ENCODE assay signal across 15 cellular contexts in the genomic region with DNA sequence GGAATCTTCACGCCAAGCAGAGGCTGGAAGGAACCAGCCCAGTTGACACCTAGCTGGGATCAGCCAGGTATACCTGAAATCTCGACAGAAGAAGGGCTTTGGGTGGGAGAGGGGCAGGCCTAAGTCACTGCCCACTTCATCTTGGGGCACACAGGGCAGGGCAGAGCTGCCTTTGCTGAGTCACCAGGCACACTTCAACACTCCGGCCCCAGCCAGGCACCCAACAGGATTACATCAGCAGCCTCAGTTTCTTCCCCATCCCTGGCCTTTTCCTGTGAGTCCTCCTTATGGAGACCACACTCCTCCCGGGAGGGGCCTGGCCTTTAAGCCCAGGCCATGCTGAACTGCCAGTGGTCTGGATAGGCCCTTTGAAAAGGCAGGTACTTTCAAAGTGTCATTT.
DNase-seq lines count a peak whose midpoint lies in the region; ATAC-seq and TF ChIP-seq lines count a peak whose summit lies in the region.
"Had no signal": no experiment of that assay in that cellular context is flagged by ENCODE, and none has a peak within 500 bp of the region (broad histone marks: within the 10 kb centered on the region; RNA-seq: fewer than 3 reads in every experiment).

No MANE protein-coding gene starts in this region.

- ATAC-seq in GM19035 (IDR thresholded peaks at IDR 0.05; ENCODE audit: unreplicated experiment) (peak; percentile 12), HG03175 (IDR thresholded peaks at IDR 0.05; ENCODE audit: unreplicated experiment) (peak; percentile 8), HG03045 (IDR thresholded peaks at IDR 0.05; ENCODE audit: unreplicated experiment) (no peak)

- H3F3A ChIP-seq in MM.1S (ENCODE audit: insufficient read depth, low read length) = no peaks in the 10 kb centered on the region

- no peak overlapping the region for H2AK5ac ChIP-seq in mesenchymal stem cell (ENCODE audit: low read length, severe bottlenecking)

- H4K91ac ChIP-seq in mesenchymal stem cell (ENCODE audit: low read length) = no peak overlapping the region

- no peaks in the 10 kb centered on the region for H3K9me2 ChIP-seq in MM.1S (replicated peaks; ENCODE audit: insufficient read depth, low read length)

- H3K4me3 ChIP-seq in BLaER1 treated with 17β-estradiol and CSF1 and Interleukin-3, amounts not matched to agents 10 nM and 100 nM = no peak overlapping the region
- H3K4me3 ChIP-seq in mammary epithelial cell (replicated peaks in 1 of 3; ENCODE audit: insufficient read depth in 1 of 3, low read depth in 2 of 3, low read length in 3 of 3) = no peak overlapping the region
- no peak overlapping the region for H3K4me3 ChIP-seq in mesenchymal stem cell (ENCODE audit: insufficient read depth in 1 of 2, low read depth in 1 of 2, low read length in 2 of 2)
- H3K4me3 ChIP-seq in MM.1S (ENCODE audit: low read length) = no peak overlapping the region

- BruUV-seq in mammary epithelial cell (replicated peaks; lab: Mats Ljungman, UMichigan) = no TSS peak

- DNase-seq in mammary epithelial cell = peak; percentile 14
- no peak for DNase-seq in mesenchymal stem cell
- no peak for DNase-seq in MM.1S
- DNase-seq in NCI-H1092 (lab: John Stamatoyannopoulos, UW) = no peak
- DNase-seq: activated CD4-positive, alpha-beta T cell treated with anti-CD3 and anti-CD28 coated beads for 4 hours; activated T-cell treated with anti-CD3 and anti-CD28 coated beads, Interleukin-2, amount 50 U/mL, for 4 hours; foreskin keratinocyte; GOT3; NCI-H1048; stimulated activated CD4-positive, alpha-beta T cell treated with anti-CD3 and anti-CD28 coated beads, Interleukin-12 subunit alpha, Interleukin-12 subunit beta, amount 100 ng/mL, for 4 hours; stimulated activated naive CD4-positive, alpha-beta T cell treated with Interleukin-2 at 50 U/mL for 16 hours had no signal

- intact Hi-C loops in mammary epithelial cell (cut with micrococcal nuclease) = no loop called here

- H3K4me1 ChIP-seq in BLaER1 treated with 17β-estradiol and CSF1 and Interleukin-3, amounts not matched to agents 10 nM and 100 nM = peaks cover 23 to 48% (median 42%) of the 10 kb centered on the region in 10 experiments
- H3K4me1 ChIP-seq in mammary epithelial cell (ENCODE audit: insufficient read depth, low read length) = peaks cover 14% of the 10 kb centered on the region
- peaks cover under 1% of the 10 kb centered on the region for H3K4me1 ChIP-seq in mesenchymal stem cell (ENCODE audit: control insufficient read depth, insufficient read depth, low read depth, low read length)
- H3K4me1 ChIP-seq in MM.1S (ENCODE audit: low read length) = no peaks in the 10 kb centered on the region
- H3K4me1 ChIP-seq: foreskin keratinocyte had no signal

- H2BK12ac ChIP-seq in mesenchymal stem cell (ENCODE audit: low read length in 2 of 2) = no peak overlapping the region

- H2BK15ac ChIP-seq in mesenchymal stem cell (ENCODE audit: low read depth, poor library complexity, severe bottlenecking) = no peak overlapping the region

- no peaks in the 10 kb centered on the region for H3K79me1 ChIP-seq in mesenchymal stem cell (replicated peaks; ENCODE audit: low read length, poor library complexity, severe bottlenecking)

- in situ Hi-C loops in mammary epithelial cell (cut with MboI; ENCODE audit: low sequenced_read_pairs in 2 of 2) = no loop called here

- H2BK120ac ChIP-seq in mesenchymal stem cell (ENCODE audit: low read depth, low read length) = no peak overlapping the region

- no peak overlapping the region for H2BK5ac ChIP-seq in mesenchymal stem cell (ENCODE audit: low read depth, low read length, poor library complexity, severe bottlenecking)

- TF ChIP-seq CTCF in mammary epithelial cell (conservative IDR thresholded peaks at IDR 0.05 in 1 of 2, IDR thresholded peaks at IDR 0.05 in 1 of 2; ENCODE audit: extremely low read depth in 1 of 2, insufficient read depth in 1 of 2, low read depth in 1 of 2, low read length in 2 of 2) (no peak), MM.1S (IDR thresholded peaks at IDR 0.05; ENCODE audit: low read length) (no peak)

- H2AFZ ChIP-seq in mammary epithelial cell (ENCODE audit: low read depth, low read length) (peak overlapping the region; percentile 36), mesenchymal stem cell (ENCODE audit: low read depth, low read length) (no peak overlapping the region), MM.1S (ENCODE audit: low read length) (no peak overlapping the region)

- peaks cover 0 to 7% (median 0%) of the 10 kb centered on the region in 11 experiments; a peak in 4 of 22 replicates for H3K9me3 ChIP-seq in BLaER1 treated with 17β-estradiol and CSF1 and Interleukin-3, amounts not matched to agents 10 nM and 100 nM (replicated peaks in 1 of 11)
- H3K9me3 ChIP-seq in mammary epithelial cell (replicated peaks; ENCODE audit: insufficient read depth, low read length) = no peaks in the 10 kb centered on the region
- H3K9me3 ChIP-seq in mesenchymal stem cell (ENCODE audit: control insufficient read depth, low read length) = peaks cover 9% of the 10 kb centered on the region
- H3K9me3 ChIP-seq in MM.1S (replicated peaks; ENCODE audit: insufficient read depth, low read length) = no peaks in the 10 kb centered on the region

- H3K23ac ChIP-seq in mesenchymal stem cell (ENCODE audit: low read length in 2 of 2) = no peak overlapping the region

- no peaks in the 10 kb centered on the region for H4K20me1 ChIP-seq in BLaER1 treated with 17β-estradiol and CSF1 and Interleukin-3, amounts not matched to agents 10 nM and 100 nM
- H4K20me1 ChIP-seq in mammary epithelial cell (ENCODE audit: insufficient read depth, low read length) (no peaks in the 10 kb centered on the region), MM.1S (ENCODE audit: insufficient read depth, low read length) (no peaks in the 10 kb centered on the region)

- no peak overlapping the region for H3K4ac ChIP-seq in mesenchymal stem cell (ENCODE audit: low read depth in 1 of 2, low read length in 2 of 2)

- CTCF ChIA-PET in mammary epithelial cell (lab: Charles Lee; ENCODE audit: low non-redundant PET) = no interaction called here

- no peak overlapping the region for H3K18ac ChIP-seq in mesenchymal stem cell (ENCODE audit: low read depth in 1 of 2, low read length in 2 of 2)

- H3K14ac ChIP-seq in mesenchymal stem cell (ENCODE audit: low read length in 2 of 2) = no peak overlapping the region

- H3K27ac ChIP-seq in BLaER1 treated with 17β-estradiol and CSF1 and Interleukin-3, amounts not matched to agents 10 nM and 100 nM = peak overlapping the region in 6 of 11 experiments; percentile 10 to 60 (median 42); a peak in 9 of 22 replicates
- H3K27ac ChIP-seq in mammary epithelial cell (ENCODE audit: insufficient read depth, low read depth, low read length) = no peak overlapping the region
- H3K27ac ChIP-seq in mesenchymal stem cell (ENCODE audit: low read length, poor library complexity, severe bottlenecking) = no peak overlapping the region
- no peak overlapping the region for H3K27ac ChIP-seq in MM.1S (ENCODE audit: low read length)
- H3K27ac ChIP-seq: foreskin keratinocyte had no signal

- H3K27me3 ChIP-seq in BLaER1 treated with 17β-estradiol and CSF1 and Interleukin-3, amounts not matched to agents 10 nM and 100 nM = peaks cover 0 to 13% (median 0%) of the 10 kb centered on the region in 11 experiments; a peak in 3 of 22 replicates
- H3K27me3 ChIP-seq in mammary epithelial cell (ENCODE audit: insufficient read depth, low read length) (no peaks in the 10 kb centered on the region), mesenchymal stem cell (ENCODE audit: control insufficient read depth in 1 of 2, insufficient read depth in 1 of 2, low read length in 2 of 2) (no peaks in the 10 kb centered on the region), MM.1S (replicated peaks; ENCODE audit: insufficient read depth, low read length) (no peaks in the 10 kb centered on the region)

- peak overlapping the region in 2 of 11 experiments; percentile 10 to 39; a peak in 2 of 22 replicates for H3K9ac ChIP-seq in BLaER1 treated with 17β-estradiol and CSF1 and Interleukin-3, amounts not matched to agents 10 nM and 100 nM
- H3K9ac ChIP-seq in mammary epithelial cell (ENCODE audit: insufficient read depth, low read length) = no peak overlapping the region
- H3K9ac ChIP-seq in mesenchymal stem cell (ENCODE audit: low read length) = no peak overlapping the region
- no peak overlapping the region for H3K9ac ChIP-seq in MM.1S (ENCODE audit: low read length)

- 5% methylated on average over 2 of the region's 4 CpGs for WGBS in mammary epithelial cell (ENCODE audit: low coverage, missing lambda C conversion rate)
- WGBS in mesenchymal stem cell = 84% methylated on average over 4 of the region's 4 CpGs

- dilution Hi-C loops in mammary epithelial cell (cut with HindIII; ENCODE audit: low sequenced_read_pairs) = no loop called here

- H3K79me2 ChIP-seq in mammary epithelial cell (ENCODE audit: insufficient read depth, low read length) (no peaks in the 10 kb centered on the region), MM.1S (ENCODE audit: low read length) (no peaks in the 10 kb centered on the region)

- H3K36me3 ChIP-seq in BLaER1 treated with 17β-estradiol and CSF1 and Interleukin-3, amounts not matched to agents 10 nM and 100 nM = no peaks in the 10 kb centered on the region; a peak in 2 of 22 replicates
- H3K36me3 ChIP-seq in mammary epithelial cell (ENCODE audit: insufficient read depth, low read length) (no peaks in the 10 kb centered on the region), mesenchymal stem cell (ENCODE audit: control insufficient read depth in 1 of 2, insufficient read depth in 2 of 2, low read depth in 1 of 2, low read length in 2 of 2) (no peaks in the 10 kb centered on the region), MM.1S (replicated peaks; ENCODE audit: insufficient read depth, low read length) (no peaks in the 10 kb centered on the region)

- no peak overlapping the region for H4K8ac ChIP-seq in mesenchymal stem cell (ENCODE audit: low read length)

- H3K4me2 ChIP-seq in BLaER1 treated with 17β-estradiol and CSF1 and Interleukin-3, amounts not matched to agents 10 nM and 100 nM = peak overlapping the region; percentile 70 to 87 (median 77)
- H3K4me2 ChIP-seq in mammary epithelial cell (ENCODE audit: insufficient read depth, low read depth, low read length) (no peak overlapping the region), mesenchymal stem cell (ENCODE audit: low read length, poor library complexity, severe bottlenecking) (no peak overlapping the region), MM.1S (ENCODE audit: low read depth, low read length) (no peak overlapping the region)

Comparison
In these comparisons a context has a peak if more than half of its experiments do, and no peak if none do; other contexts are left out.
1. H3K27ac ChIP-seq: peak in BLaER1 treated with 17β-estradiol and CSF1 and Interleukin-3, amounts not matched to agents 10 nM and 100 nM (6 of 11); none in mammary epithelial cell (single experiment), mesenchymal stem cell (single experiment) and MM.1S (single experiment).
2. H3K4me2 ChIP-seq: peak in BLaER1 treated with 17β-estradiol and CSF1 and Interleukin-3, amounts not matched to agents 10 nM and 100 nM (11 of 11); none in mammary epithelial cell (single experiment), mesenchymal stem cell (single experiment) and MM.1S (single experiment).